Comparison of ENCODE assay signal across 8 cellular contexts in genomic region chr12:93379432-93380308, GRCh38. TPM values are rescaled to one million over a fixed set of nuclear protein-coding genes. Genes with fewer than 3 reads are reported as not detected.
A peak's percentile ranks its signal among the peaks of the same experiment; 100 is the strongest.
DNase-seq lines count a peak whose midpoint lies in the region; ATAC-seq and TF ChIP-seq lines count a peak whose summit lies in the region.

No MANE protein-coding gene starts in this region.

- H3K4me2 ChIP-seq in SU-DHL-6 (ENCODE audit: low read depth, low read length, poor library complexity, severe bottlenecking): peak overlapping the region; percentile 69
- peak overlapping the region; percentile 77 for H3K4me2 ChIP-seq in fibroblast of lung (ENCODE audit: extremely low read depth, insufficient read depth, low read length)

- intact Hi-C loops in activated CD4-positive, alpha-beta T cell treated with anti-CD3 and anti-CD28 coated beads for 36 hours (cut with DNase I, micrococcal nuclease): loop anchor here (1.0 to 10.0 kb wide), 9 partner anchors 9 to 1838 kb away; partner anchors contain the start of genes EEA1 (in 1 of the 2), FGD6 (in 1 of the 2), UBE2N (in 1 of the 2) and VEZT (in 1 of the 2)

- H3K27ac ChIP-seq in SU-DHL-6 (ENCODE audit: low read depth, low read length) (no peak overlapping the region), fibroblast of lung (ENCODE audit: insufficient read depth, low read length) (peak overlapping the region; percentile 78)

- no peaks in the 10 kb centered on the region for H3F3A ChIP-seq in SU-DHL-6 (ENCODE audit: insufficient read depth)

- H3K79me2 ChIP-seq in SU-DHL-6 (ENCODE audit: insufficient read depth, low read length) (peaks cover 61% of the 10 kb centered on the region), fibroblast of lung (ENCODE audit: control insufficient read depth, insufficient read depth, low read length) (peaks cover 62% of the 10 kb centered on the region)

- H3K9me3 ChIP-seq in SU-DHL-6 (ENCODE audit: insufficient read depth, low read length): no peaks in the 10 kb centered on the region
- H3K9me3 ChIP-seq in fibroblast of lung (ENCODE audit: control insufficient read depth, insufficient read depth, low read depth, low read length): no peaks in the 10 kb centered on the region

- CTCF ChIA-PET in activated CD4-positive, alpha-beta T cell treated with anti-CD3 and anti-CD28 coated beads for 36 hours (lab: Charles Lee): interaction anchor here (0.7 to 2.4 kb wide), 10 partner anchors 13 to 393 kb away, joined by 3 to 15 read pairs (median 3); no protein-coding TSS in a partner anchor

- H3K4me3 Mint-ChIP-seq in activated CD4-positive, alpha-beta T cell treated with anti-CD3 and anti-CD28 coated beads for 36 hours: peak overlapping the region; percentile 98
- H3K4me3 Mint-ChIP-seq in progenitor cell of endocrine pancreas (ENCODE audit: low read depth): peak overlapping the region; percentile 100

- POLR2A ChIA-PET in activated CD4-positive, alpha-beta T cell treated with anti-CD3 and anti-CD28 coated beads for 36 hours (lab: Charles Lee): interaction anchor here (1.5 kb wide), 1 partner anchor 40 kb away, joined by 12 read pairs; no protein-coding TSS in a partner anchor

- H3K27me3 Mint-ChIP-seq in activated CD4-positive, alpha-beta T cell treated with anti-CD3 and anti-CD28 coated beads for 36 hours: no peaks in the 10 kb centered on the region
- H3K27me3 Mint-ChIP-seq in progenitor cell of endocrine pancreas: no peaks in the 10 kb centered on the region

- H3K36me3 ChIP-seq in SU-DHL-6 (ENCODE audit: low read length) (no peaks in the 10 kb centered on the region), fibroblast of lung (ENCODE audit: control insufficient read depth, insufficient read depth, low read length) (no peaks in the 10 kb centered on the region)

- H4K20me1 ChIP-seq in SU-DHL-6 (ENCODE audit: low read depth, low read length): peaks cover 15% of the 10 kb centered on the region; the same call in 1 of the 2 replicates
- H4K20me1 ChIP-seq in fibroblast of lung (ENCODE audit: control insufficient read depth, extremely low read depth, insufficient read depth, low read length): no peaks in the 10 kb centered on the region

- H3K27me3 ChIP-seq in SU-DHL-6 (ENCODE audit: low read length): no peaks in the 10 kb centered on the region
- no peaks in the 10 kb centered on the region for H3K27me3 ChIP-seq in fibroblast of lung (ENCODE audit: control insufficient read depth, insufficient read depth, low read length)

- no peaks in the 10 kb centered on the region for H3K9me2 ChIP-seq in SU-DHL-6 (replicated peaks; ENCODE audit: insufficient read depth, low read length)

- TF ChIP-seq CTCF in SU-DHL-6 (IDR thresholded peaks at IDR 0.05; ENCODE audit: insufficient read depth, low read length, poor library complexity, severe bottlenecking): no peak
- TF ChIP-seq CTCF in fibroblast of lung (conservative IDR thresholded peaks at IDR 0.05 in 1 of 2, IDR thresholded peaks at IDR 0.05 in 1 of 2; ENCODE audit: low read depth in 1 of 2, low read length in 2 of 2): no peak
- TF ChIP-seq CTCF in progenitor cell of endocrine pancreas (IDR thresholded peaks at IDR 0.05; ENCODE audit: unreplicated experiment): no peak

- H3K9me3 Mint-ChIP-seq in activated CD4-positive, alpha-beta T cell treated with anti-CD3 and anti-CD28 coated beads for 36 hours (ENCODE audit: low read depth): no peaks in the 10 kb centered on the region
- H3K9me3 Mint-ChIP-seq in progenitor cell of endocrine pancreas (ENCODE audit: low read depth): no peaks in the 10 kb centered on the region

- peak overlapping the region; percentile 75 for H3K4me3 ChIP-seq in SU-DHL-6 (ENCODE audit: insufficient read depth, low read length, poor library complexity, severe bottlenecking)
- peak overlapping the region; percentile 83 to 97 (median 94) for H3K4me3 ChIP-seq in fibroblast of lung (replicated peaks in 1 of 4; ENCODE audit: control extremely low read depth in 1 of 4, insufficient read depth in 1 of 4, low read depth in 3 of 4, low read length in 4 of 4)

- peaks cover 4% of the 10 kb centered on the region for H3K4me1 ChIP-seq in fibroblast of lung (ENCODE audit: control insufficient read depth, extremely low read depth, insufficient read depth, low read length)

- H3K4me1 Mint-ChIP-seq in activated CD4-positive, alpha-beta T cell treated with anti-CD3 and anti-CD28 coated beads for 36 hours: peaks cover 41% of the 10 kb centered on the region
- peaks cover 41% of the 10 kb centered on the region for H3K4me1 Mint-ChIP-seq in progenitor cell of endocrine pancreas (ENCODE audit: low read depth)

- H3K27ac Mint-ChIP-seq in activated CD4-positive, alpha-beta T cell treated with anti-CD3 and anti-CD28 coated beads for 36 hours: peak overlapping the region; percentile 99
- H3K27ac Mint-ChIP-seq in progenitor cell of endocrine pancreas: peak overlapping the region; percentile 98

- H3K36me3 Mint-ChIP-seq in activated CD4-positive, alpha-beta T cell treated with anti-CD3 and anti-CD28 coated beads for 36 hours (ENCODE audit: low read depth): peaks cover 16% of the 10 kb centered on the region
- H3K36me3 Mint-ChIP-seq in progenitor cell of endocrine pancreas (ENCODE audit: insufficient read depth): peaks cover 1% of the 10 kb centered on the region

- no peak overlapping the region for H2AFZ ChIP-seq in SU-DHL-6 (ENCODE audit: low read depth, low read length, severe bottlenecking)
- H2AFZ ChIP-seq in fibroblast of lung (ENCODE audit: low read length): no peak overlapping the region

- no peak for ATAC-seq in activated CD4-positive, alpha-beta T cell treated with anti-CD3 and anti-CD28 coated beads for 36 hours
- no peak for ATAC-seq in GM19328 (IDR thresholded peaks at IDR 0.05; ENCODE audit: unreplicated experiment)
- no peak for ATAC-seq in HG03571 (IDR thresholded peaks at IDR 0.05; ENCODE audit: unreplicated experiment)

- H3K9ac ChIP-seq in SU-DHL-6 (ENCODE audit: low read length) (peak overlapping the region; percentile 66), fibroblast of lung (ENCODE audit: insufficient read depth, low read length) (peak overlapping the region; percentile 70)

- DNase-seq in activated CD4-positive, alpha-beta T cell treated with anti-CD3 and anti-CD28 coated beads for 36 hours: no peak
- DNase-seq in activated CD4-positive, alpha-beta T cell treated with anti-CD3 and anti-CD28 coated beads, Interleukin-2, amount 50 U/mL, for 4 hours: no peak
- DNase-seq in fibroblast of lung (ENCODE audit: low read depth in 2 of 2) (peak in 1 of 2 donors; percentile 22), progenitor cell of endocrine pancreas (ENCODE audit: low spot score, unreplicated experiment) (no peak), hippocampal formation (lab: John Stamatoyannopoulos, UW) (no peak)

RNA-seq across cellular contexts. Expression of gene NUDT4, which starts 1.9 kb away (rescaled TPM):
- 10 to 100 TPM; 47.5 to 58.7 TPM for total RNA-seq in activated CD4-positive, alpha-beta T cell treated with anti-CD3 and anti-CD28 coated beads for 36 hours
- total RNA-seq in fibroblast of lung (73.5 and 80.9 TPM in 2 replicates), progenitor cell of endocrine pancreas (66.3 and 68.8 TPM in 2 replicates)
- 56.6 and 60.3 TPM in 2 replicates for polyA plus RNA-seq in fibroblast of lung
- polyA plus RNA-seq in fibroblast of lung (2012): 37.7 and 41.5 TPM in 2 replicates
- polyA minus RNA-seq in fibroblast of lung (ENCODE audit: low replicate concordance): 5.1 and 7.3 TPM in 2 replicates
